Comparison of ENCODE assay signal across 8 cellular contexts in genomic region chr9:83937861-83938455, GRCh38. TPM values are rescaled to one million over a fixed set of nuclear protein-coding genes. Genes with fewer than 3 reads are reported as not detected.
DNase-seq lines count a peak whose midpoint lies in the region; ATAC-seq and TF ChIP-seq lines count a peak whose summit lies in the region.

No MANE protein-coding gene starts in this region.

- H3K27ac ChIP-seq in spleen = peak overlapping the region in 1 of 8 donors; percentile 22

- no peaks in the 10 kb centered on the region for H3K9me3 ChIP-seq in spleen

- WGBS in spleen, 5 donors = 32 to 63% (median 42%) methylated on average over 1 of the region's 1 CpG

- peak; percentile 59; the same call in 1 of the 2 replicates for TF ChIP-seq CTCF in BJ (IDR thresholded peaks at IDR 0.05; ENCODE audit: insufficient read depth, low read depth, low read length)
- TF ChIP-seq CTCF in GM12875 (IDR thresholded peaks at IDR 0.05; ENCODE audit: borderline replicate concordance, insufficient read depth, low read depth, low read length) = peak; percentile 46; the same call in 1 of the 2 replicates
- peak; percentile 49 for TF ChIP-seq CTCF in astrocyte of the spinal cord (IDR thresholded peaks at IDR 0.05; ENCODE audit: low read depth, low read length)
- TF ChIP-seq CTCF in spleen (IDR thresholded peaks at IDR 0.05 in 8 of 11, conservative IDR thresholded peaks at IDR 0.05 in 3 of 11) = peak; percentile 53 to 85 (median 69)

- in situ Hi-C loops in astrocyte of the spinal cord (cut with HindIII; ENCODE audit: low sequenced_read_pairs) = loop anchor here (25.0 kb wide), 1 partner anchor 324 kb away; no protein-coding TSS in a partner anchor

- POLR2A ChIA-PET in BJ (lab: Charles Lee) = no interaction called here

- H3K27me3 ChIP-seq in BJ (ENCODE audit: control insufficient read depth, insufficient read depth, low read length) = no peaks in the 10 kb centered on the region
- H3K27me3 ChIP-seq in spleen (replicated peaks in 1 of 7) = no peaks in the 10 kb centered on the region

- H3K4me3 ChIP-seq in BJ (ENCODE audit: low read depth, low read length) = no peak overlapping the region
- no peak overlapping the region for H3K4me3 ChIP-seq in GM12875 (ENCODE audit: low read depth, low read length)
- no peak overlapping the region for H3K4me3 ChIP-seq in astrocyte of the spinal cord (ENCODE audit: low read depth, low read length)
- H3K4me3 ChIP-seq in spleen = no peak overlapping the region

- no peak for DNase-seq in BJ (ENCODE audit: low read depth)
- DNase-seq in NCI-H82 treated with DMSO at 0.1 percent for 48 hours (lab: John Stamatoyannopoulos, UW; ENCODE audit: unreplicated experiment) = peak; percentile 16
- peak; percentile 67 for DNase-seq in astrocyte of the spinal cord (ENCODE audit: low read depth, low spot score)
- peak; percentile 53 for DNase-seq in iPS DF 4.7 (ENCODE audit: extremely low read depth, low spot score)
- no peak for DNase-seq in spleen

- no peak for TF ChIP-seq POLR2A in spleen (IDR thresholded peaks at IDR 0.05)

- H3K4me1 ChIP-seq in spleen = peaks cover 0 to 39% (median 7%) of the 10 kb centered on the region in 6 donors

- ATAC-seq in HG03354 (IDR thresholded peaks at IDR 0.05; ENCODE audit: poor library complexity, severe bottlenecking, unreplicated experiment) = peak; percentile 81
- ATAC-seq in HG02840 (IDR thresholded peaks at IDR 0.05; ENCODE audit: low FRiP score, unreplicated experiment) = no peak

- intact Hi-C loops in spleen (cut with DNase I; ENCODE audit: low total_unique reads) = loop anchor here (5.0 to 10.0 kb wide), 3 partner anchors 237 to 379 kb away; no protein-coding TSS in a partner anchor

- CTCF ChIA-PET in BJ (lab: Yijun Ruan, JAX) = interaction anchor here (0.7 to 3.7 kb wide), 15 partner anchors 8 to 377 kb away, joined by 3 to 45 read pairs (median 3); no protein-coding TSS in a partner anchor

- H3K36me3 ChIP-seq in BJ (ENCODE audit: control insufficient read depth, insufficient read depth, low read length) (peaks cover 2% of the 10 kb centered on the region; the same call in 1 of the 2 replicates), spleen (peaks cover 0 to 46% (median 19%) of the 10 kb centered on the region in 6 donors)

RNA-seq across cellular contexts. Expression of gene KIF27, which starts 16.7 kb away (rescaled TPM):
- 0.54 and 1.5 TPM in 2 replicates for polyA plus RNA-seq in BJ (2011; rRNA removed)
- polyA minus RNA-seq in BJ (2011; rRNA and poly(A)+ RNA removed) = 0.77 and 1.6 TPM in 2 replicates
- total RNA-seq in spleen = 10 to 100 TPM in 1 of 7 donors, 1 to 10 TPM in 6; 5.1 to 11.3 (median 7.7) TPM
- 1 to 10 TPM in 1 of 3 donors, under 1 TPM in 2; 0.83 to 1.2 (median 0.83) TPM for polyA plus RNA-seq in spleen

RNA-seq across cellular contexts. Expression of gene HNRNPK, which starts 42.1 kb away (rescaled TPM):
- 343 and 549 TPM in 2 replicates for polyA plus RNA-seq in BJ (2011; rRNA removed)
- polyA minus RNA-seq in BJ (2011; rRNA and poly(A)+ RNA removed) = 291 and 430 TPM in 2 replicates
- 100 to 1,000 TPM; 464 to 543 (median 486) TPM for total RNA-seq in spleen
- 100 to 1,000 TPM; 245 to 313 (median 308) TPM for polyA plus RNA-seq in spleen

RNA-seq across cellular contexts. Expression of gene RMI1, which starts 42.6 kb away (rescaled TPM):
- polyA plus RNA-seq in BJ (2011; rRNA removed) (0.76 and 2.6 TPM in 2 replicates), spleen (1 to 10 TPM; 4.2 to 6.9 (median 5.1) TPM)
- 1.4 and 3.2 TPM in 2 replicates for polyA minus RNA-seq in BJ (2011; rRNA and poly(A)+ RNA removed)
- 10 to 100 TPM; 10.8 to 19.5 (median 14.5) TPM for total RNA-seq in spleen

Comparison
In these comparisons a context has a peak if more than half of its experiments do, and no peak if none do; other contexts are left out.
1. DNase-seq: peak in NCI-H82 treated with DMSO at 0.1 percent for 48 hours (single experiment), astrocyte of the spinal cord (single experiment) and iPS DF 4.7 (single experiment); none in BJ (single experiment) and spleen (single experiment).
2. Peak in every context shown above with its lines, with median percentiles within 50 percentile points of each other: CTCF ChIP-seq.